Comparison of ENCODE assay signal across 1 cellular context in genomic region chr16:21514474-21514840, GRCh38.
A peak's percentile ranks its signal among the peaks of the same experiment; 100 is the strongest.
TF ChIP-seq lines count a peak whose summit lies in the region.

No MANE protein-coding gene starts in this region.

TF ChIP-seq in HepG2, 621 proteins besides CTCF, POLR2A, EP300 and RAD21:
- 0 out of 2 replicates have a peak, but pooled peaks have one; percentile 19 for TF ChIP-seq DR1 (CRISPR knock-in tag; IDR thresholded peaks at IDR 0.05)
- 0 out of 2 replicates have a peak, but pooled peaks have one; percentile 57 for TF ChIP-seq ZNF615 (CRISPR knock-in tag; IDR thresholded peaks at IDR 0.05; ENCODE audit: borderline replicate concordance)
- TF ChIP-seq RAD51 (IDR thresholded peaks at IDR 0.05; ENCODE audit: borderline replicate concordance), result 0 out of 2 replicates have a peak, but pooled peaks have one; percentile 22
- peak; percentile 15 for TF ChIP-seq ZNF781 (CRISPR knock-in tag; IDR thresholded peaks at IDR 0.05; ENCODE audit: borderline replicate concordance, not compliant biosample characterization)
- TF ChIP-seq PHF21A (CRISPR knock-in tag; IDR thresholded peaks at IDR 0.05), result peak; percentile 12; the same call in 1 of the 2 replicates
TF ChIP-seq in HepG2: peak in this region for 5; not testable (repeated sequence) for 616.
